26 cellular contexts compared by ENCODE assay signal in genomic region chr6:109369724-109370123, GRCh38. TPM values are rescaled to one million over a fixed set of nuclear protein-coding genes. Genes with fewer than 3 reads are reported as not detected.
A peak's percentile ranks its signal among the peaks of the same experiment; 100 is the strongest.
DNase-seq lines count a peak whose midpoint lies in the region; ATAC-seq and TF ChIP-seq lines count a peak whose summit lies in the region.
"Had no signal": no experiment of that assay in that cellular context is flagged by ENCODE, and none has a peak within 500 bp of the region (broad histone marks: within the 10 kb centered on the region; RNA-seq: fewer than 3 reads in every experiment).

No MANE protein-coding gene starts in this region.

- peak overlapping the region; percentile 20 for H3K27ac Mint-ChIP-seq in activated CD4-positive, alpha-beta T cell treated with anti-CD3 and anti-CD28 coated beads, Interleukin-2, amount 10 ng/mL, durations not matched to agents 24 days and 14 days
- peak overlapping the region; percentile 55 for H3K27ac Mint-ChIP-seq in activated naive CD8-positive, alpha-beta T cell
- no peak overlapping the region for H3K27ac Mint-ChIP-seq in activated naive CD8-positive, alpha-beta T cell treated with anti-CD3 and anti-CD28 coated beads for 36 hours

- no peak overlapping the region for H2AFZ ChIP-seq in mesenchymal stem cell (ENCODE audit: low read depth, low read length)

- no peak overlapping the region for H2BK12ac ChIP-seq in mesenchymal stem cell (ENCODE audit: low read length in 2 of 2)

- no peak overlapping the region for H2BK15ac ChIP-seq in mesenchymal stem cell (ENCODE audit: low read depth, poor library complexity, severe bottlenecking)

- no peak overlapping the region for H4K91ac ChIP-seq in mesenchymal stem cell (ENCODE audit: low read length)

- H3K9me3 Mint-ChIP-seq in activated CD4-positive, alpha-beta T cell treated with anti-CD3 and anti-CD28 coated beads, Interleukin-2, amount 10 ng/mL, durations not matched to agents 24 days and 14 days, result no peaks in the 10 kb centered on the region
- no peaks in the 10 kb centered on the region for H3K9me3 Mint-ChIP-seq in activated naive CD8-positive, alpha-beta T cell (ENCODE audit: low read depth)
- peaks cover 2% of the 10 kb centered on the region for H3K9me3 Mint-ChIP-seq in activated naive CD8-positive, alpha-beta T cell treated with anti-CD3 and anti-CD28 coated beads for 36 hours
- H3K9me3 Mint-ChIP-seq: CD8-positive, alpha-beta memory T cell had no signal

- no peak overlapping the region for H3K18ac ChIP-seq in mesenchymal stem cell (ENCODE audit: low read depth in 1 of 2, low read length in 2 of 2)

- H2AK5ac ChIP-seq in mesenchymal stem cell (ENCODE audit: low read length, severe bottlenecking), result no peak overlapping the region

- no peak for ATAC-seq in GM19324 (IDR thresholded peaks at IDR 0.05; ENCODE audit: low FRiP score, unreplicated experiment)
- ATAC-seq: GM12878, PC-3 had no signal

- peaks cover 2 to 99% of the 10 kb centered on the region in 2 experiments for H3K36me3 ChIP-seq in mesenchymal stem cell (ENCODE audit: control insufficient read depth in 1 of 2, insufficient read depth in 2 of 2, low read depth in 1 of 2, low read length in 2 of 2)

- H3K4me3 Mint-ChIP-seq in activated CD4-positive, alpha-beta T cell treated with anti-CD3 and anti-CD28 coated beads, Interleukin-2, amount 10 ng/mL, durations not matched to agents 24 days and 14 days, result no peak overlapping the region
- H3K4me3 Mint-ChIP-seq in activated naive CD8-positive, alpha-beta T cell, result no peak overlapping the region
- H3K4me3 Mint-ChIP-seq in activated naive CD8-positive, alpha-beta T cell treated with anti-CD3 and anti-CD28 coated beads for 36 hours, result no peak overlapping the region
- H3K4me3 Mint-ChIP-seq: CD14-positive monocyte; CD8-positive, alpha-beta memory T cell had no signal

- no peak overlapping the region for H3K23ac ChIP-seq in mesenchymal stem cell (ENCODE audit: low read length in 2 of 2)

- no peak for TF ChIP-seq CTCF in GM13977 (IDR thresholded peaks at IDR 0.05; ENCODE audit: extremely low read depth, insufficient read depth, missing control alignments)

- no peak overlapping the region for H3K4ac ChIP-seq in mesenchymal stem cell (ENCODE audit: low read depth in 1 of 2, low read length in 2 of 2)

- peaks cover 40% of the 10 kb centered on the region for H3K4me1 Mint-ChIP-seq in activated CD4-positive, alpha-beta T cell treated with anti-CD3 and anti-CD28 coated beads, Interleukin-2, amount 10 ng/mL, durations not matched to agents 24 days and 14 days
- peaks cover 52% of the 10 kb centered on the region for H3K4me1 Mint-ChIP-seq in activated naive CD8-positive, alpha-beta T cell (ENCODE audit: low read depth)
- peaks cover 45% of the 10 kb centered on the region for H3K4me1 Mint-ChIP-seq in activated naive CD8-positive, alpha-beta T cell treated with anti-CD3 and anti-CD28 coated beads for 36 hours

- no peak overlapping the region for H3K4me3 ChIP-seq in mesenchymal stem cell (ENCODE audit: insufficient read depth in 1 of 2, low read depth in 1 of 2, low read length in 2 of 2)
- H3K4me3 ChIP-seq: GM12878 had no signal

- no peaks in the 10 kb centered on the region for H3K27me3 ChIP-seq in mesenchymal stem cell (ENCODE audit: control insufficient read depth in 1 of 2, insufficient read depth in 1 of 2, low read length in 2 of 2)
- H3K27me3 ChIP-seq: BE2C had no signal

- H2BK5ac ChIP-seq in mesenchymal stem cell (ENCODE audit: low read depth, low read length, poor library complexity, severe bottlenecking), result no peak overlapping the region

- peak overlapping the region; percentile 10 for H3K9ac ChIP-seq in mesenchymal stem cell (ENCODE audit: low read length)

- H3K4me1 ChIP-seq in mesenchymal stem cell (ENCODE audit: control insufficient read depth, insufficient read depth, low read depth, low read length), result no peaks in the 10 kb centered on the region

- H3K4me2 ChIP-seq in mesenchymal stem cell (ENCODE audit: low read length, poor library complexity, severe bottlenecking), result no peak overlapping the region

- in situ Hi-C loops in GM13977 (cut with MboI; ENCODE audit: low pct_unique_long_range_greater_than_20kb, low sequenced_read_pairs, unreplicated experiment), result no loop called here

- H3K27ac ChIP-seq in mesenchymal stem cell (ENCODE audit: low read length, poor library complexity, severe bottlenecking), result no peak overlapping the region
- H3K27ac ChIP-seq: 22Rv1 had no signal

- peaks cover 71% of the 10 kb centered on the region for H3K36me3 Mint-ChIP-seq in activated CD4-positive, alpha-beta T cell treated with anti-CD3 and anti-CD28 coated beads, Interleukin-2, amount 10 ng/mL, durations not matched to agents 24 days and 14 days (ENCODE audit: low read depth)
- H3K36me3 Mint-ChIP-seq in activated naive CD8-positive, alpha-beta T cell, result peaks cover 24% of the 10 kb centered on the region
- H3K36me3 Mint-ChIP-seq in activated naive CD8-positive, alpha-beta T cell treated with anti-CD3 and anti-CD28 coated beads for 36 hours, result peaks cover 49% of the 10 kb centered on the region

- no peak overlapping the region for H4K8ac ChIP-seq in mesenchymal stem cell (ENCODE audit: low read length)

- intact Hi-C loops in activated CD4-positive, alpha-beta T cell treated with anti-CD3 and anti-CD28 coated beads, Interleukin-2, amount 10 ng/mL, durations not matched to agents 24 days and 14 days (cut with micrococcal nuclease), result no loop called here

- peaks cover 2% of the 10 kb centered on the region for H3K79me1 ChIP-seq in mesenchymal stem cell (replicated peaks; ENCODE audit: low read length, poor library complexity, severe bottlenecking)

- H3K27me3 Mint-ChIP-seq in activated CD4-positive, alpha-beta T cell treated with anti-CD3 and anti-CD28 coated beads, Interleukin-2, amount 10 ng/mL, durations not matched to agents 24 days and 14 days, result no peaks in the 10 kb centered on the region
- no peaks in the 10 kb centered on the region for H3K27me3 Mint-ChIP-seq in activated naive CD8-positive, alpha-beta T cell
- H3K27me3 Mint-ChIP-seq in activated naive CD8-positive, alpha-beta T cell treated with anti-CD3 and anti-CD28 coated beads for 36 hours, result no peaks in the 10 kb centered on the region
- H3K27me3 Mint-ChIP-seq: CD8-positive, alpha-beta memory T cell had no signal

- WGBS in mesenchymal stem cell, result 100% methylated on average over 1 of the region's 5 CpGs

- no peak overlapping the region for H2BK120ac ChIP-seq in mesenchymal stem cell (ENCODE audit: low read depth, low read length)

- DNase-seq in activated CD4-positive, alpha-beta T cell treated with anti-CD3 and anti-CD28 coated beads, Interleukin-2, amount 10 ng/mL, durations not matched to agents 24 days and 14 days, result no peak
- DNase-seq in activated CD4-positive, alpha-beta T cell treated with anti-CD3 and anti-CD28 coated beads for 4 hours, result no peak
- no peak for DNase-seq in activated naive CD8-positive, alpha-beta T cell treated with anti-CD3 and anti-CD28 coated beads for 36 hours
- DNase-seq in mesenchymal stem cell (no peak), GM13977 (ENCODE audit: low spot score) (no peak)
- DNase-seq: ACHN; BE2C; CD8-positive, alpha-beta memory T cell; DMS 273 treated with DMSO at 0.1 percent for 48 hours; DMS79; EL; GDM1; H7; KG1; MM.1S; NCI-H2029; NCI-H446; NCI-H524 treated with DMSO at 0.1 percent for 48 hours; NCI-H774; NK-92 treated with Interleukin-12 subunit alpha and Interleukin-12 subunit beta, amount 100 ng/mL, for 24 hours; PC-3 had no signal

- no peaks in the 10 kb centered on the region for H3K9me3 ChIP-seq in mesenchymal stem cell (ENCODE audit: control insufficient read depth, low read length)
- H3K9me3 ChIP-seq: BE2C had no signal

- H3K14ac ChIP-seq in mesenchymal stem cell (ENCODE audit: low read length in 2 of 2), result no peak overlapping the region

RNA-seq across cellular contexts. Expression of gene CD164, which starts 12.5 kb away (rescaled TPM):
- 256 and 264 TPM in 2 replicates for total RNA-seq in activated CD4-positive, alpha-beta T cell treated with anti-CD3 and anti-CD28 coated beads, Interleukin-2, amount 10 ng/mL, durations not matched to agents 24 days and 14 days
- 100 to 1,000 TPM; 171 to 180 TPM for total RNA-seq in activated naive CD8-positive, alpha-beta T cell treated with anti-CD3 and anti-CD28 coated beads for 36 hours
- polyA plus RNA-seq in mesenchymal stem cell (2013, experiment 1 of 2), result 364 TPM
- 391 TPM for polyA plus RNA-seq in mesenchymal stem cell (2013, experiment 2 of 2)
